13 cellular contexts compared by ENCODE assay signal in genomic region chr4:79852305-79852730, GRCh38.
DNase-seq lines count a peak whose midpoint lies in the region; ATAC-seq, FAIRE-seq and TF ChIP-seq lines count a peak whose summit lies in the region.
"Had no signal": no experiment of that assay in that cellular context is flagged by ENCODE, and none has a peak within 500 bp of the region (broad histone marks: within the 10 kb centered on the region; RNA-seq: fewer than 3 reads in every experiment).

No MANE protein-coding gene starts in this region.

- no peak for FAIRE-seq in HepG2 (lab: Jason Lieb, UNC)
- FAIRE-seq: GM12878 had no signal

- H3K27ac Mint-ChIP-seq in activated CD4-positive, alpha-beta T cell treated with anti-CD3 and anti-CD28 coated beads for 36 hours, result no peak overlapping the region
- H3K27ac Mint-ChIP-seq in activated CD4-positive, alpha-beta T cell treated with anti-CD3 and anti-CD28 coated beads, Interleukin-2, amount 10 ng/mL, durations not matched to agents 7 days and 5 days, result no peak overlapping the region

- TF ChIP-seq CTCF in cardiac fibroblast (IDR thresholded peaks at IDR 0.05; ENCODE audit: low read depth, low read length) (no peak), HepG2 (CRISPR knock-in tag; IDR thresholded peaks at IDR 0.05) (no peak)

- in situ Hi-C loops in HepG2 (cut with HindIII; ENCODE audit: extremely low pct_ligation_motif_present, low pct_unique_long_range_greater_than_20kb), result no loop called here

- no peaks in the 10 kb centered on the region for H4K20me1 ChIP-seq in HepG2 (ENCODE audit: insufficient read depth, low read length)

- no peak overlapping the region for H3K9ac ChIP-seq in HepG2 (ENCODE audit: insufficient read depth, low read depth, low read length)

- H3K4me3 ChIP-seq in cardiac fibroblast (replicated peaks in 1 of 2; ENCODE audit: low read depth in 2 of 2, low read length in 2 of 2) (no peak overlapping the region), HepG2 (replicated peaks in 1 of 3; ENCODE audit: insufficient read depth in 1 of 3, low read depth in 2 of 3, low read length in 3 of 3) (no peak overlapping the region)
- H3K4me3 ChIP-seq: GM12878 had no signal

- no peaks in the 10 kb centered on the region for H3K36me3 Mint-ChIP-seq in activated CD4-positive, alpha-beta T cell treated with anti-CD3 and anti-CD28 coated beads for 36 hours (ENCODE audit: low read depth)
- no peaks in the 10 kb centered on the region for H3K36me3 Mint-ChIP-seq in activated CD4-positive, alpha-beta T cell treated with anti-CD3 and anti-CD28 coated beads, Interleukin-2, amount 10 ng/mL, durations not matched to agents 7 days and 5 days (ENCODE audit: low read depth)

- no peaks in the 10 kb centered on the region for H3K9me3 Mint-ChIP-seq in activated CD4-positive, alpha-beta T cell treated with anti-CD3 and anti-CD28 coated beads for 36 hours (ENCODE audit: low read depth)
- no peaks in the 10 kb centered on the region for H3K9me3 Mint-ChIP-seq in activated CD4-positive, alpha-beta T cell treated with anti-CD3 and anti-CD28 coated beads, Interleukin-2, amount 10 ng/mL, durations not matched to agents 7 days and 5 days
- H3K9me3 Mint-ChIP-seq: central memory CD8-positive, alpha-beta T cell had no signal

- H3K79me2 ChIP-seq in HepG2 (ENCODE audit: insufficient read depth, low read length), result no peaks in the 10 kb centered on the region

- no peak overlapping the region; the same call in 1 of the 2 replicates for H3K4me2 ChIP-seq in HepG2 (ENCODE audit: low read depth, low read length)

- peak in 1 of 2 experiments; percentile 42; a peak in 1 of 4 replicates for TF ChIP-seq EP300 in HepG2 (IDR thresholded peaks at IDR 0.05; ENCODE audit: low read depth in 2 of 2, low read length in 2 of 2)
- no peak for TF ChIP-seq EP300 in HepG2 (CRISPR knock-in tag; IDR thresholded peaks at IDR 0.05; ENCODE audit: borderline replicate concordance)

- intact Hi-C loops in Right ventricle myocardium superior (cut with DNase I) (no loop called here), cardiac septum (cut with DNase I) (no loop called here), HepG2 (cut with micrococcal nuclease; ENCODE audit: unreplicated experiment) (no loop called here)
- intact Hi-C loops in activated CD4-positive, alpha-beta T cell treated with anti-CD3 and anti-CD28 coated beads for 36 hours (cut with DNase I, micrococcal nuclease), result no loop called here

- DNase-seq in Right ventricle myocardium superior (peak; percentile 48), cardiac septum (ENCODE audit: low spot score) (no peak), cardiac fibroblast (ENCODE audit: low read depth in 2 of 2) (peak; percentile 60 to 79), HepG2 (ENCODE audit: low spot score) (peak; percentile 10)
- DNase-seq in activated CD4-positive, alpha-beta T cell treated with anti-CD3 and anti-CD28 coated beads for 36 hours, result no peak
- DNase-seq in activated CD4-positive, alpha-beta T cell treated with anti-CD3 and anti-CD28 coated beads, Interleukin-2, amount 10 ng/mL, durations not matched to agents 7 days and 5 days, result no peak
- DNase-seq in stimulated activated CD4-positive, alpha-beta T cell treated with anti-CD3 and anti-CD28 coated beads, Interleukin-4, amount 100 ng/mL, for 24 hours, result no peak
- DNase-seq: activated CD8-positive, alpha-beta memory T cell treated with anti-CD3 and anti-CD28 coated beads, Interleukin-2, amount 50 U/mL, for 48 hours; AML-193; NCI-H1694 treated with DMSO at 0.1 percent for 48 hours had no signal

- CTCF ChIA-PET in HepG2 (lab: Yijun Ruan, JAX; ENCODE audit: low intra/inter-chr PET ratio, low total read pairs), result no interaction called here
- CTCF ChIA-PET in activated CD4-positive, alpha-beta T cell treated with anti-CD3 and anti-CD28 coated beads for 36 hours (lab: Charles Lee), result no interaction called here
- CTCF ChIA-PET in activated CD4-positive, alpha-beta T cell treated with anti-CD3 and anti-CD28 coated beads, Interleukin-2, amount 10 ng/mL, durations not matched to agents 7 days and 5 days (lab: Charles Lee), result interaction anchor here (0.9 kb wide), 1 partner anchor 12 kb away, joined by 4 read pairs; no protein-coding TSS in a partner anchor

- peaks cover 11% of the 10 kb centered on the region; the same call in 1 of the 2 replicates for H3K9me3 ChIP-seq in HepG2 (ENCODE audit: low read length)

- TF ChIP-seq POLR2A in HepG2 (IDR thresholded peaks at IDR 0.05; ENCODE audit: insufficient read depth in 1 of 2, low read depth in 2 of 2, low read length in 2 of 2), result no peak

- no peaks in the 10 kb centered on the region for H3K27me3 ChIP-seq in HepG2 (ENCODE audit: control insufficient read depth in 1 of 2, insufficient read depth in 2 of 2, low read length in 2 of 2)

- no peak overlapping the region for H2AFZ ChIP-seq in HepG2 (ENCODE audit: low read length)

- TF ChIP-seq RAD21 in HepG2 (CRISPR knock-in tag; IDR thresholded peaks at IDR 0.05), result no peak

- no peak overlapping the region for H3K4me3 Mint-ChIP-seq in activated CD4-positive, alpha-beta T cell treated with anti-CD3 and anti-CD28 coated beads for 36 hours
- H3K4me3 Mint-ChIP-seq in activated CD4-positive, alpha-beta T cell treated with anti-CD3 and anti-CD28 coated beads, Interleukin-2, amount 10 ng/mL, durations not matched to agents 7 days and 5 days, result no peak overlapping the region
- H3K4me3 Mint-ChIP-seq: central memory CD8-positive, alpha-beta T cell had no signal

- no TSS peak for BruUV-seq in HepG2 (replicated peaks; lab: Mats Ljungman, UMichigan)

- peaks cover 13% of the 10 kb centered on the region for H3K27me3 Mint-ChIP-seq in activated CD4-positive, alpha-beta T cell treated with anti-CD3 and anti-CD28 coated beads for 36 hours
- no peaks in the 10 kb centered on the region for H3K27me3 Mint-ChIP-seq in activated CD4-positive, alpha-beta T cell treated with anti-CD3 and anti-CD28 coated beads, Interleukin-2, amount 10 ng/mL, durations not matched to agents 7 days and 5 days

- no peaks in the 10 kb centered on the region for H3K36me3 ChIP-seq in HepG2 (replicated peaks in 1 of 2; ENCODE audit: control insufficient read depth in 1 of 2, insufficient read depth in 2 of 2, low read length in 2 of 2)

- H3K4me1 Mint-ChIP-seq in activated CD4-positive, alpha-beta T cell treated with anti-CD3 and anti-CD28 coated beads for 36 hours, result peaks cover 4% of the 10 kb centered on the region
- H3K4me1 Mint-ChIP-seq in activated CD4-positive, alpha-beta T cell treated with anti-CD3 and anti-CD28 coated beads, Interleukin-2, amount 10 ng/mL, durations not matched to agents 7 days and 5 days, result no peaks in the 10 kb centered on the region
- H3K4me1 Mint-ChIP-seq: central memory CD8-positive, alpha-beta T cell had no signal

- POLR2A ChIA-PET in HepG2 (lab: Yijun Ruan, JAX), result no interaction called here
- POLR2A ChIA-PET in activated CD4-positive, alpha-beta T cell treated with anti-CD3 and anti-CD28 coated beads for 36 hours (lab: Charles Lee), result no interaction called here
- POLR2A ChIA-PET in activated CD4-positive, alpha-beta T cell treated with anti-CD3 and anti-CD28 coated beads, Interleukin-2, amount 10 ng/mL, durations not matched to agents 7 days and 5 days (lab: Charles Lee), result no interaction called here

- ATAC-seq in Right ventricle myocardium superior (ENCODE audit: poor library complexity) (peak; percentile 95), HepG2 (peak; percentile 61), GM21786 (IDR thresholded peaks at IDR 0.05; ENCODE audit: unreplicated experiment) (no peak)
- ATAC-seq in activated CD4-positive, alpha-beta T cell treated with anti-CD3 and anti-CD28 coated beads for 36 hours, result no peak
- ATAC-seq: GM12878 had no signal

- H3K27ac ChIP-seq in HepG2 (ENCODE audit: extremely low read length, insufficient read depth, low read length), result no peak overlapping the region

- 0% methylated on average over 3 of the region's 4 CpGs for WGBS in HepG2 (ENCODE audit: low lambda C conversion rate)

- peaks cover 9% of the 10 kb centered on the region; the same call in 1 of the 2 replicates for H3K4me1 ChIP-seq in HepG2 (ENCODE audit: insufficient read depth, low read length)

TF ChIP-seq in HepG2, 621 proteins besides CTCF, POLR2A, EP300 and RAD21 (continues in another document):
- TF ChIP-seq THAP11 (CRISPR knock-in tag; IDR thresholded peaks at IDR 0.05) (peak; percentile 48; the same call in 1 of the 2 replicates), ZNF232 (CRISPR knock-in tag; IDR thresholded peaks at IDR 0.05; ENCODE audit: borderline replicate concordance) (no peak), CEBPB (IDR thresholded peaks at IDR 0.05; ENCODE audit: borderline replicate concordance, low read depth, low read length) (peak; percentile 43; the same call in 1 of the 2 replicates), KAT8 (CRISPR knock-in tag; IDR thresholded peaks at IDR 0.05) (peak; percentile 19; the same call in 1 of the 2 replicates), NRL (CRISPR knock-in tag; IDR thresholded peaks at IDR 0.05; ENCODE audit: borderline replicate concordance) (no peak), ATF4 (CRISPR knock-in tag; IDR thresholded peaks at IDR 0.05) (peak in 1 of 2 experiments; percentile 99; a peak in 2 of 4 replicates), SALL1 (CRISPR knock-in tag; IDR thresholded peaks at IDR 0.05) (peak; percentile 50; the same call in 1 of the 2 replicates)

Comparison
In these comparisons a context has a peak if more than half of its experiments do, and no peak if none do; other contexts are left out.
1. DNase-seq: peak in Right ventricle myocardium superior (single experiment), cardiac fibroblast (2 of 2) and HepG2 (single experiment); none in cardiac septum (single experiment), activated CD4-positive, alpha-beta T cell treated with anti-CD3 and anti-CD28 coated beads for 36 hours (single experiment), activated CD4-positive, alpha-beta T cell treated with anti-CD3 and anti-CD28 coated beads, Interleukin-2, amount 10 ng/mL, durations not matched to agents 7 days and 5 days (single experiment) and stimulated activated CD4-positive, alpha-beta T cell treated with anti-CD3 and anti-CD28 coated beads, Interleukin-4, amount 100 ng/mL, for 24 hours (single experiment).
2. ATAC-seq: peak in Right ventricle myocardium superior (single experiment) and HepG2 (single experiment); none in activated CD4-positive, alpha-beta T cell treated with anti-CD3 and anti-CD28 coated beads for 36 hours (single experiment) and GM21786 (single experiment).